ENCODE assay signal across 8 cellular contexts in genomic region chr4:83235645-83236133, GRCh38. TPM values are rescaled to one million over a fixed set of nuclear protein-coding genes. Genes with fewer than 3 reads are reported as not detected.
DNase-seq lines count a peak whose midpoint lies in the region; ATAC-seq, FAIRE-seq and TF ChIP-seq lines count a peak whose summit lies in the region.
"Not testable (repeated sequence)": the region's sequence is repeated elsewhere in the genome, so short reads cannot be mapped to it uniquely, and the experiment has no call there.

No MANE protein-coding gene starts in this region.

- RAD21 ChIA-PET in HCT116 (lab: Charles Lee; ENCODE audit: low non-redundant PET in 1 of 2, low total read pairs in 2 of 2, uncharacterized antibody in 2 of 2, unreplicated experiment in 2 of 2) = not testable (repeated sequence)
- RAD21 ChIA-PET in GM12878 (lab: Charles Lee; ENCODE audit: unreplicated experiment) = interaction anchor here (0.7 to 5.3 kb wide), 10 partner anchors 12 to 125 kb away, joined by 3 to 22 read pairs (median 4); partner anchors contain the start of gene PLAC8

- not testable (repeated sequence) for FAIRE-seq in GM12878 (lab: Jason Lieb, UNC)

- SMC1A ChIA-PET in GM12878 (lab: Charles Lee; ENCODE audit: uncharacterized antibody, unreplicated experiment) = interaction anchor here (1.2 to 7.7 kb wide), 10 partner anchors 8 to 123 kb away, joined by 3 to 152 read pairs (median 4); partner anchors contain the start of gene PLAC8

- H2AFZ ChIP-seq in HCT116 (ENCODE audit: low read depth, low read length, poor library complexity, severe bottlenecking); GM12878 (ENCODE audit: control insufficient read depth, low read depth, low read length): not testable (repeated sequence)

- H3K4me2 ChIP-seq in HCT116 (ENCODE audit: low read length) (peak overlapping the region; percentile 53; the same call in 1 of the 2 replicates), GM12878 (ENCODE audit: control insufficient read depth, insufficient read depth) (peak overlapping the region; percentile 58)

- not testable (repeated sequence) for H3K9ac ChIP-seq in HCT116 (ENCODE audit: low read length); GM12878 (ENCODE audit: control insufficient read depth, insufficient read depth, low read length)

- not testable (repeated sequence) for H3K9me3 Mint-ChIP-seq in CD8-positive, alpha-beta T cell; activated CD4-positive, alpha-beta T cell treated with anti-CD3 and anti-CD28 coated beads for 36 hours (ENCODE audit: low read depth); activated T-helper 1 cell treated with anti-CD3 and anti-CD28 coated beads, Interleukin-12 subunit alpha, Interleukin-12 subunit beta, Interleukin-2, Interleukin-4 antibody, amounts not matched to agents 30 ng/mL and 10 ng/mL and 1 ng/mL, durations not matched to agents 14 hours and 24 hours and 36 hours; progenitor cell of endocrine pancreas (ENCODE audit: low read depth)

- CTCF ChIA-PET in CD8-positive, alpha-beta T cell (lab: Charles Lee) = interaction anchor here (0.8 to 3.8 kb wide), 4 partner anchors 16 to 152 kb away, joined by 3 to 15 read pairs (median 4); no protein-coding TSS in a partner anchor
- CTCF ChIA-PET in HCT116 (lab: Charles Lee) = not testable (repeated sequence)
- CTCF ChIA-PET in activated CD4-positive, alpha-beta T cell treated with anti-CD3 and anti-CD28 coated beads for 36 hours (lab: Charles Lee) = interaction anchor here (0.7 to 1.7 kb wide), 6 partner anchors 16 to 94 kb away, joined by 3 to 9 read pairs (median 4); no protein-coding TSS in a partner anchor
- CTCF ChIA-PET in GM12878 (lab: Yijun Ruan, JAX) = interaction anchor here (1.0 to 4.5 kb wide), 5 partner anchors 13 to 46 kb away, joined by 3 to 18 read pairs (median 7); no protein-coding TSS in a partner anchor

- H3K79me2 ChIP-seq in HCT116 (ENCODE audit: insufficient read depth, low read length); GM12878 (ENCODE audit: control insufficient read depth, insufficient read depth, low read length): not testable (repeated sequence)

- H3K4me3 ChIP-seq in CD8-positive, alpha-beta T cell (ENCODE audit: low read depth, low read length); HCT116 (replicated peaks in 1 of 2; ENCODE audit: low read depth in 1 of 2, low read length in 2 of 2): not testable (repeated sequence)
- 0 out of 2 replicates have a peak overlapping the region, but pooled peaks have one; percentile 1 for H3K4me3 ChIP-seq in GM12878

- 0% methylated on average over 3 of the region's 3 CpGs for WGBS in GM12878 (ENCODE audit: insufficient coverage, insufficient replicate concordance, low lambda C conversion rate, missing lambda C conversion rate)

- intact Hi-C loops in CD8-positive, alpha-beta T cell (cut with DNase I, micrococcal nuclease) = loop anchor here in 1 of 2 experiments (10.0 kb wide), 1 partner anchor 51 kb away; no protein-coding TSS in a partner anchor
- intact Hi-C loops in HCT116 (cut with micrococcal nuclease); GM12878 (cut with micrococcal nuclease; ENCODE audit: unreplicated experiment): not testable (repeated sequence)
- intact Hi-C loops in activated CD4-positive, alpha-beta T cell treated with anti-CD3 and anti-CD28 coated beads for 36 hours (cut with DNase I, micrococcal nuclease) = loop anchor here (1.0 to 10.0 kb wide), 8 partner anchors 16 to 801 kb away; partner anchors contain the start of genes ENOPH1 (in 1 of the 2), HNRNPDL (in 1 of the 2) and PLAC8 (in 1 of the 2)
- intact Hi-C loops in activated T-helper 1 cell treated with anti-CD3 and anti-CD28 coated beads, Interleukin-12 subunit alpha, Interleukin-12 subunit beta, Interleukin-2, Interleukin-4 antibody, amounts not matched to agents 30 ng/mL and 10 ng/mL and 1 ng/mL, durations not matched to agents 14 hours and 24 hours and 36 hours (cut with micrococcal nuclease) = loop anchor here (1.0 to 5.0 kb wide), 10 partner anchors 16 to 368 kb away; partner anchors contain the start of genes HELQ, MRPS18C and PLAC8

- not testable (repeated sequence) for H3K9me3 ChIP-seq in CD8-positive, alpha-beta T cell (ENCODE audit: low read length); HCT116 (ENCODE audit: control insufficient read depth in 1 of 2, insufficient read depth in 1 of 2, low read depth in 1 of 2, low read length in 2 of 2); GM12878 (replicated peaks; ENCODE audit: control insufficient read depth, insufficient read depth, low read length)

- not testable (repeated sequence) for DNase-seq in CD8-positive, alpha-beta T cell; HCT116 (ENCODE audit: low read depth, low spot score); progenitor cell of endocrine pancreas (ENCODE audit: low spot score, unreplicated experiment)
- peak; percentile 28 for DNase-seq in activated CD4-positive, alpha-beta T cell treated with anti-CD3 and anti-CD28 coated beads for 36 hours
- DNase-seq in activated T-helper 1 cell treated with anti-CD3 and anti-CD28 coated beads, Interleukin-12 subunit alpha, Interleukin-12 subunit beta, Interleukin-2, Interleukin-4 antibody, amounts not matched to agents 30 ng/mL and 10 ng/mL and 1 ng/mL, durations not matched to agents 14 hours and 24 hours and 36 hours (ENCODE audit: low spot score) = peak; percentile 23
- peak; percentile 76 for DNase-seq in GM12878 (ENCODE audit: low read depth, low spot score)

- in situ Hi-C loops in GM12878 (cut with MboI) = not testable (repeated sequence)

- H3K27me3 Mint-ChIP-seq in CD8-positive, alpha-beta T cell (ENCODE audit: low read depth); progenitor cell of endocrine pancreas: not testable (repeated sequence)
- peaks cover 30% of the 10 kb centered on the region for H3K27me3 Mint-ChIP-seq in activated CD4-positive, alpha-beta T cell treated with anti-CD3 and anti-CD28 coated beads for 36 hours
- peaks cover 27% of the 10 kb centered on the region for H3K27me3 Mint-ChIP-seq in activated T-helper 1 cell treated with anti-CD3 and anti-CD28 coated beads, Interleukin-12 subunit alpha, Interleukin-12 subunit beta, Interleukin-2, Interleukin-4 antibody, amounts not matched to agents 30 ng/mL and 10 ng/mL and 1 ng/mL, durations not matched to agents 14 hours and 24 hours and 36 hours (ENCODE audit: insufficient read depth)

- TF ChIP-seq EP300 in GM12878 (IDR thresholded peaks at IDR 0.05; ENCODE audit: borderline replicate concordance in 1 of 2, control insufficient read depth in 1 of 2, low read depth in 2 of 2, low read length in 2 of 2) = peak; percentile 15 to 77; a peak in 1 of 4 replicates

- H3K36me3 Mint-ChIP-seq in CD8-positive, alpha-beta T cell; activated CD4-positive, alpha-beta T cell treated with anti-CD3 and anti-CD28 coated beads for 36 hours (ENCODE audit: low read depth); progenitor cell of endocrine pancreas (ENCODE audit: insufficient read depth): not testable (repeated sequence)
- peaks cover 20% of the 10 kb centered on the region for H3K36me3 Mint-ChIP-seq in activated T-helper 1 cell treated with anti-CD3 and anti-CD28 coated beads, Interleukin-12 subunit alpha, Interleukin-12 subunit beta, Interleukin-2, Interleukin-4 antibody, amounts not matched to agents 30 ng/mL and 10 ng/mL and 1 ng/mL, durations not matched to agents 14 hours and 24 hours and 36 hours (ENCODE audit: low read depth)

- TF ChIP-seq RAD21 in HCT116 (IDR thresholded peaks at IDR 0.05; ENCODE audit: low read depth); GM12878 (IDR thresholded peaks at IDR 0.05; ENCODE audit: insufficient read depth, low read depth, low read length): not testable (repeated sequence)

- peaks cover 48% of the 10 kb centered on the region for H3K4me1 ChIP-seq in CD8-positive, alpha-beta T cell (ENCODE audit: insufficient read depth, low read length)
- H3K4me1 ChIP-seq in HCT116 (ENCODE audit: control insufficient read depth in 1 of 2, insufficient read depth in 2 of 2, low read length in 2 of 2) (peaks cover 0 to 22% of the 10 kb centered on the region in 2 experiments; a peak in 2 of 4 replicates), GM12878 (ENCODE audit: control insufficient read depth, insufficient read depth, low read length) (peaks cover 38% of the 10 kb centered on the region)

- not testable (repeated sequence) for H4K20me1 ChIP-seq in HCT116 (ENCODE audit: insufficient read depth); GM12878 (ENCODE audit: control insufficient read depth, insufficient read depth)

- not testable (repeated sequence) for H3K9me2 ChIP-seq in HCT116 (ENCODE audit: insufficient read depth)

- not testable (repeated sequence) for TF ChIP-seq POLR2A in HCT116 (IDR thresholded peaks at IDR 0.05; ENCODE audit: borderline replicate concordance, extremely low read depth, insufficient read depth, insufficient read length); GM12878 (IDR thresholded peaks at IDR 0.05; ENCODE audit: low read depth, low read length)

- BruUV-seq in HCT116 (replicated peaks; lab: Mats Ljungman, UMichigan); GM12878 (replicated peaks; lab: Mats Ljungman, UMichigan): not testable (repeated sequence)

- H3K27me3 ChIP-seq in CD8-positive, alpha-beta T cell (ENCODE audit: insufficient read depth, low read length); HCT116 (ENCODE audit: insufficient read depth, low read length); GM12878 (replicated peaks in 1 of 2; ENCODE audit: control insufficient read depth in 2 of 2, insufficient read depth in 2 of 2, low read length in 1 of 2): not testable (repeated sequence)

- POLR2A ChIA-PET in CD8-positive, alpha-beta T cell (lab: Charles Lee) = interaction anchor here (1.0 kb wide), 1 partner anchor 18 kb away, joined by 3 read pairs; no protein-coding TSS in a partner anchor
- POLR2A ChIA-PET in HCT116 (lab: Charles Lee) = not testable (repeated sequence)
- POLR2A ChIA-PET in activated CD4-positive, alpha-beta T cell treated with anti-CD3 and anti-CD28 coated beads for 36 hours (lab: Charles Lee) = interaction anchor here (0.6 to 1.2 kb wide), 2 partner anchors 24 to 44 kb away, joined by 3 to 4 read pairs; no protein-coding TSS in a partner anchor
- POLR2A ChIA-PET in GM12878 (lab: Charles Lee) = interaction anchor here (1.3 kb wide), 1 partner anchor 17 kb away, joined by 5 read pairs; no protein-coding TSS in a partner anchor

- H3K27ac ChIP-seq in CD8-positive, alpha-beta T cell (ENCODE audit: low read depth, low read length); HCT116 (ENCODE audit: low read depth, low read length): not testable (repeated sequence)
- peak overlapping the region; percentile 53 for H3K27ac ChIP-seq in GM12878 (ENCODE audit: control insufficient read depth, insufficient read depth)

- H3K4me1 Mint-ChIP-seq in CD8-positive, alpha-beta T cell (ENCODE audit: low read depth) = peaks cover 54% of the 10 kb centered on the region
- H3K4me1 Mint-ChIP-seq in activated CD4-positive, alpha-beta T cell treated with anti-CD3 and anti-CD28 coated beads for 36 hours = peaks cover 56% of the 10 kb centered on the region
- H3K4me1 Mint-ChIP-seq in activated T-helper 1 cell treated with anti-CD3 and anti-CD28 coated beads, Interleukin-12 subunit alpha, Interleukin-12 subunit beta, Interleukin-2, Interleukin-4 antibody, amounts not matched to agents 30 ng/mL and 10 ng/mL and 1 ng/mL, durations not matched to agents 14 hours and 24 hours and 36 hours (ENCODE audit: low read depth) = peaks cover 74% of the 10 kb centered on the region
- peaks cover 21% of the 10 kb centered on the region for H3K4me1 Mint-ChIP-seq in progenitor cell of endocrine pancreas (ENCODE audit: low read depth)

- H3K27ac Mint-ChIP-seq in CD8-positive, alpha-beta T cell = peak overlapping the region; percentile 58
- H3K27ac Mint-ChIP-seq in activated CD4-positive, alpha-beta T cell treated with anti-CD3 and anti-CD28 coated beads for 36 hours = peak overlapping the region; percentile 82
- peak overlapping the region; percentile 86 for H3K27ac Mint-ChIP-seq in activated T-helper 1 cell treated with anti-CD3 and anti-CD28 coated beads, Interleukin-12 subunit alpha, Interleukin-12 subunit beta, Interleukin-2, Interleukin-4 antibody, amounts not matched to agents 30 ng/mL and 10 ng/mL and 1 ng/mL, durations not matched to agents 14 hours and 24 hours and 36 hours
- H3K27ac Mint-ChIP-seq in progenitor cell of endocrine pancreas = peak overlapping the region; percentile 15

- H3K4me3 Mint-ChIP-seq in CD8-positive, alpha-beta T cell = peak overlapping the region; percentile 62
- H3K4me3 Mint-ChIP-seq in activated CD4-positive, alpha-beta T cell treated with anti-CD3 and anti-CD28 coated beads for 36 hours = peak overlapping the region; percentile 53
- peak overlapping the region; percentile 62 for H3K4me3 Mint-ChIP-seq in activated T-helper 1 cell treated with anti-CD3 and anti-CD28 coated beads, Interleukin-12 subunit alpha, Interleukin-12 subunit beta, Interleukin-2, Interleukin-4 antibody, amounts not matched to agents 30 ng/mL and 10 ng/mL and 1 ng/mL, durations not matched to agents 14 hours and 24 hours and 36 hours
- not testable (repeated sequence) for H3K4me3 Mint-ChIP-seq in progenitor cell of endocrine pancreas (ENCODE audit: low read depth)

- not testable (repeated sequence) for H3K36me3 ChIP-seq in CD8-positive, alpha-beta T cell (ENCODE audit: insufficient read depth, low read length); HCT116 (ENCODE audit: control insufficient read depth in 1 of 2, insufficient read depth in 2 of 2, low read length in 2 of 2); GM12878 (ENCODE audit: control insufficient read depth in 2 of 2, insufficient read depth in 2 of 2, low read length in 1 of 2)

- ATAC-seq in CD8-positive, alpha-beta T cell = peak; percentile 52
- ATAC-seq in GM18520 (IDR thresholded peaks at IDR 0.05; ENCODE audit: unreplicated experiment) (peak; percentile 24), HG03571 (IDR thresholded peaks at IDR 0.05; ENCODE audit: unreplicated experiment) (peak; percentile 21), GM12878 (peak; percentile 58)
- not testable (repeated sequence) for ATAC-seq in HCT116
- ATAC-seq in activated CD4-positive, alpha-beta T cell treated with anti-CD3 and anti-CD28 coated beads for 36 hours = peak; percentile 57

- TF ChIP-seq CTCF in CD8-positive, alpha-beta T cell (IDR thresholded peaks at IDR 0.05); HCT116 (IDR thresholded peaks at IDR 0.05 in 2 of 3, conservative IDR thresholded peaks at IDR 0.05 in 1 of 3; ENCODE audit: borderline replicate concordance in 1 of 3, insufficient read depth in 1 of 3, low read depth in 2 of 3, low read length in 2 of 3); GM12878 (IDR thresholded peaks at IDR 0.05 in 2 of 3, conservative IDR thresholded peaks at IDR 0.05 in 1 of 3; ENCODE audit: control insufficient read depth in 2 of 3, extremely low read depth in 1 of 3, insufficient read depth in 1 of 3, low read depth in 3 of 3, low read length in 3 of 3); progenitor cell of endocrine pancreas (IDR thresholded peaks at IDR 0.05; ENCODE audit: unreplicated experiment): not testable (repeated sequence)

RNA-seq across cellular contexts. Expression of gene COQ2, which starts 48.9 kb away (rescaled TPM):
- total RNA-seq in CD8-positive, alpha-beta T cell = 1 to 10 TPM; 9.0 to 9.8 TPM
- total RNA-seq in HCT116 (2021; ENCODE audit: unreplicated experiment) (20.6 TPM), GM12878 (2014; rRNA removed) (15.5 and 16.9 TPM in 2 replicates), GM12878 (2014; rRNA removed; fragmentation: Illumina TruSeq; extraction: Trizol) (19.0 and 20.5 TPM in 2 replicates), GM12878 (2021) (15.8 and 17.7 TPM in 2 replicates), progenitor cell of endocrine pancreas (19.2 and 20.2 TPM in 2 replicates)
- polyA plus RNA-seq in HCT116 (2012) = 9.2 and 11.5 TPM in 2 replicates
- 10 to 100 TPM; 18.2 to 20.1 TPM for total RNA-seq in activated CD4-positive, alpha-beta T cell treated with anti-CD3 and anti-CD28 coated beads for 36 hours
- total RNA-seq in activated T-helper 1 cell treated with anti-CD3 and anti-CD28 coated beads, Interleukin-12 subunit alpha, Interleukin-12 subunit beta, Interleukin-2, Interleukin-4 antibody, amounts not matched to agents 30 ng/mL and 10 ng/mL and 1 ng/mL, durations not matched to agents 14 hours and 24 hours and 36 hours = 22.5 and 22.6 TPM in 2 replicates
- 5.8 and 6.1 TPM in 2 replicates for total RNA-seq in GM12878 (2013; cell fraction: nucleolus; rRNA removed)
- polyA plus RNA-seq in GM12878 (2011; ENCODE audit: low read depth) = 2.1 TPM
- polyA plus RNA-seq in GM12878 (2011; rRNA removed) (33.6 and 38.4 TPM in 2 replicates), GM12878 (2014; fragmentation: Illumina TruSeq; extraction: Trizol) (22.0 and 26.9 TPM in 2 replicates), GM12878 (2014; fragmentation: Nextera tagmentation; extraction: Ambion mirVana) (10 to 100 TPM in 1 of 2 experiments, 1 to 10 TPM in 1; 5.0 to 11.2 TPM), GM12878 (2014; rRNA removed) (17.1 and 17.5 TPM in 2 replicates), GM12878 (2016; fragmentation: Nextera tagmentation; extraction: Ambion mirVana) (10 to 100 TPM; 43.1 to 46.7 TPM)
- polyA plus RNA-seq in GM12878 (2011; cell fraction: cytosol; rRNA removed) = 20.9 and 21.6 TPM in 2 replicates
- 12.3 and 16.4 TPM in 2 replicates for polyA plus RNA-seq in GM12878 (2011; cell fraction: nucleus; rRNA removed)
- polyA plus RNA-seq in GM12878 (2012) = 3.5 and 5.3 TPM in 2 replicates
- 20.9 and 21.5 TPM in 2 replicates for polyA minus RNA-seq in GM12878 (2011; rRNA and poly(A)+ RNA removed)
- polyA minus RNA-seq in GM12878 (2011; cell fraction: cytosol; rRNA and poly(A)+ RNA removed) = 10.8 and 11.2 TPM in 2 replicates
- polyA minus RNA-seq in GM12878 (2011; cell fraction: nucleus; rRNA and poly(A)+ RNA removed) = 10.2 and 19.6 TPM in 2 replicates

Comparison
In these comparisons a context has a peak if more than half of its experiments do, and no peak if none do; other contexts are left out.
1. H3K27ac Mint-ChIP-seq: peak in every context shown above with its lines; median percentile 86 in activated T-helper 1 cell treated with anti-CD3 and anti-CD28 coated beads, Interleukin-12 subunit alpha, Interleukin-12 subunit beta, Interleukin-2, Interleukin-4 antibody, amounts not matched to agents 30 ng/mL and 10 ng/mL and 1 ng/mL, durations not matched to agents 14 hours and 24 hours and 36 hours; 82 in activated CD4-positive, alpha-beta T cell treated with anti-CD3 and anti-CD28 coated beads for 36 hours; 58 in CD8-positive, alpha-beta T cell; 15 in progenitor cell of endocrine pancreas.